Comparison of ENCODE assay signal across 8 cellular contexts in genomic region chr1:234743866-234744581, GRCh38.
A peak's percentile ranks its signal among the peaks of the same experiment; 100 is the strongest.
DNase-seq lines count a peak whose midpoint lies in the region; ATAC-seq and TF ChIP-seq lines count a peak whose summit lies in the region.

No MANE protein-coding gene starts in this region.

- no peak overlapping the region for H2BK120ac ChIP-seq in neuronal stem cell (ENCODE audit: low read depth, low read length)

- H3K27ac ChIP-seq in neuronal stem cell (replicated peaks; ENCODE audit: low read length), result peak overlapping the region; percentile 24

- H2BK5ac ChIP-seq in neuronal stem cell (ENCODE audit: low read length), result no peak overlapping the region

- H3K4me3 ChIP-seq in epithelial cell of esophagus (ENCODE audit: low read length) (no peak overlapping the region), neuronal stem cell (ENCODE audit: low read length in 2 of 2) (no peak overlapping the region)

- WGBS in neuronal stem cell (ENCODE audit: extremely low coverage in 2 of 2, insufficient read length in 2 of 2, insufficient replicate concordance in 1 of 2), 2 donors, result no CpG with 5 or more reads among the region's 15 CpGs

- no peak overlapping the region for H4K91ac ChIP-seq in neuronal stem cell (ENCODE audit: low read depth, low read length, poor library complexity)

- peaks cover 0 to 2% (median 0%) of the 10 kb centered on the region in 3 experiments for H3K27me3 ChIP-seq in neuronal stem cell (ENCODE audit: control insufficient read depth in 3 of 3, insufficient read depth in 3 of 3, low read depth in 1 of 3, low read length in 3 of 3)

- H3K36me3 ChIP-seq in neuronal stem cell (replicated peaks in 1 of 2; ENCODE audit: control insufficient read depth in 2 of 2, insufficient read depth in 2 of 2, low read length in 2 of 2), result no peaks in the 10 kb centered on the region

- no peak overlapping the region for H3K14ac ChIP-seq in neuronal stem cell (ENCODE audit: low read length)

- H3K9me3 ChIP-seq in neuronal stem cell (replicated peaks in 1 of 2; ENCODE audit: control insufficient read depth in 2 of 2, insufficient read depth in 1 of 2, low read depth in 1 of 2, low read length in 2 of 2), result no peaks in the 10 kb centered on the region

- H2BK12ac ChIP-seq in neuronal stem cell (ENCODE audit: low read length), result no peak overlapping the region

- no peak overlapping the region for H2AK5ac ChIP-seq in neuronal stem cell (ENCODE audit: low read depth, low read length)

- no peak overlapping the region for H3K18ac ChIP-seq in neuronal stem cell (ENCODE audit: low read length)

- TF ChIP-seq CTCF in epithelial cell of esophagus (IDR thresholded peaks at IDR 0.05; ENCODE audit: insufficient read depth, low read depth, low read length, missing control alignments), result no peak

- no peaks in the 10 kb centered on the region for H3K79me1 ChIP-seq in neuronal stem cell (ENCODE audit: low read depth, low read length)

- no peak overlapping the region for H4K8ac ChIP-seq in neuronal stem cell (ENCODE audit: low read depth, low read length)

- H3K9ac ChIP-seq in neuronal stem cell (ENCODE audit: low read depth, low read length, poor library complexity), result no peak overlapping the region

- H2AFZ ChIP-seq in neuronal stem cell (ENCODE audit: low read length), result peak overlapping the region; percentile 80

- no peak overlapping the region for H3K4ac ChIP-seq in neuronal stem cell (ENCODE audit: low read length)

- H3K23ac ChIP-seq in neuronal stem cell (ENCODE audit: low read depth, low read length, poor library complexity), result no peak overlapping the region

- peak; percentile 19 for DNase-seq in COR-L47 (lab: John Stamatoyannopoulos, UW)
- DNase-seq in NCI-H748 treated with DMSO at 0.1 percent for 48 hours (lab: John Stamatoyannopoulos, UW), result peak; percentile 69
- DNase-seq in epithelial cell of esophagus (ENCODE audit: low read depth), result peak; percentile 29
- DNase-seq in neuronal stem cell (ENCODE audit: low spot score), result peak; percentile 86
- DNase-seq in NCI-H2196 (lab: John Stamatoyannopoulos, UW; ENCODE audit: unreplicated experiment), result no peak

- peak overlapping the region; percentile 34 for H3K4me2 ChIP-seq in neuronal stem cell (ENCODE audit: insufficient read depth, low read length, poor library complexity, severe bottlenecking)

- H3K4me1 ChIP-seq in neuronal stem cell (ENCODE audit: control insufficient read depth in 2 of 2, insufficient read depth in 1 of 2, low read depth in 1 of 2, low read length in 2 of 2), result peaks cover 21 to 35% of the 10 kb centered on the region in 2 donors

- no peak for ATAC-seq in HG02623 (IDR thresholded peaks at IDR 0.05; ENCODE audit: unreplicated experiment)
- ATAC-seq in HG02571 (IDR thresholded peaks at IDR 0.05; ENCODE audit: unreplicated experiment), result no peak
- ATAC-seq in GM18498 (IDR thresholded peaks at IDR 0.05; ENCODE audit: unreplicated experiment), result no peak

- no peak overlapping the region for H2BK15ac ChIP-seq in neuronal stem cell (ENCODE audit: low read length)
